29 cellular contexts compared by ENCODE assay signal in genomic region chr2:180873219-180873618, GRCh38.
DNase-seq lines count a peak whose midpoint lies in the region; ATAC-seq, FAIRE-seq and TF ChIP-seq lines count a peak whose summit lies in the region.
"Had no signal": no experiment of that assay in that cellular context is flagged by ENCODE, and none has a peak within 500 bp of the region (broad histone marks: within the 10 kb centered on the region; RNA-seq: fewer than 3 reads in every experiment).

No MANE protein-coding gene starts in this region.

- no peak overlapping the region for H2BK5ac ChIP-seq in trophoblast cell (ENCODE audit: low read depth, low read length, poor library complexity)

- no peaks in the 10 kb centered on the region for H3K36me3 Mint-ChIP-seq in GM23338 (ENCODE audit: low read depth)
- H3K36me3 Mint-ChIP-seq: CD4-positive, CD25-positive, alpha-beta regulatory T cell had no signal

- no peak overlapping the region for H3K18ac ChIP-seq in trophoblast cell (ENCODE audit: low read length)

- no peaks in the 10 kb centered on the region for H3K79me1 ChIP-seq in trophoblast cell (ENCODE audit: low read length)

- no peak overlapping the region for H3K9ac ChIP-seq in trophoblast cell (ENCODE audit: low read length)
- H3K9ac ChIP-seq: BLaER1 had no signal

- no peak overlapping the region for H3K27ac Mint-ChIP-seq in GM23338
- H3K27ac Mint-ChIP-seq: CD4-positive, CD25-positive, alpha-beta regulatory T cell; HFFc6 had no signal

- 17% methylated on average over 10 of the region's 30 CpGs for WGBS in A549 (ENCODE audit: missing lambda C conversion rate)
- no CpG with 5 or more reads among the region's 30 CpGs for WGBS in trophoblast cell (ENCODE audit: extremely low coverage, insufficient coverage, insufficient read length)

- H4K8ac ChIP-seq in trophoblast cell (ENCODE audit: low read depth, low read length) = no peak overlapping the region

- no peaks in the 10 kb centered on the region for H3K27me3 ChIP-seq in GM23338 (ENCODE audit: insufficient read depth)
- H3K27me3 ChIP-seq in RWPE2 (ENCODE audit: insufficient read depth, poor library complexity, severe bottlenecking) = no peaks in the 10 kb centered on the region
- no peaks in the 10 kb centered on the region for H3K27me3 ChIP-seq in trophoblast cell (ENCODE audit: insufficient read depth, low read length)
- H3K27me3 ChIP-seq: BLaER1, SJSA1 had no signal

- FAIRE-seq in A549 (lab: Jason Lieb, UNC) = no peak
- FAIRE-seq: GM12892, HTR-8/SVneo, K562 had no signal

- H3K27me3 Mint-ChIP-seq in GM23338 (ENCODE audit: insufficient read depth, low read depth, poor library complexity) = no peaks in the 10 kb centered on the region

- CTCF ChIA-PET in A549 (lab: Yijun Ruan, JAX) = no interaction called here

- H3F3A ChIP-seq in GM23338 (replicated peaks; ENCODE audit: low read depth) = no peaks in the 10 kb centered on the region

- H2AK5ac ChIP-seq in trophoblast cell (ENCODE audit: low read length) = no peak overlapping the region

- TF ChIP-seq RAD21 in A549 (conservative IDR thresholded peaks at IDR 0.05 in 1 of 2, IDR thresholded peaks at IDR 0.05 in 1 of 2) = no peak

- H3K9me3 ChIP-seq in A549 = no peaks in the 10 kb centered on the region
- H3K9me3 ChIP-seq in RWPE2 (ENCODE audit: severe bottlenecking) = peaks cover 3% of the 10 kb centered on the region
- H3K9me3 ChIP-seq in trophoblast cell (ENCODE audit: insufficient read depth, low read depth, low read length) = no peaks in the 10 kb centered on the region
- H3K9me3 ChIP-seq: BLaER1, SJSA1 had no signal

- no peak overlapping the region for H4K91ac ChIP-seq in trophoblast cell (ENCODE audit: low read depth, low read length)

- POLR2A ChIA-PET in A549 (lab: Yijun Ruan, JAX) = no interaction called here

- H3K4me1 Mint-ChIP-seq in GM23338 = no peaks in the 10 kb centered on the region
- H3K4me1 Mint-ChIP-seq: CD4-positive, CD25-positive, alpha-beta regulatory T cell had no signal

- H2BK120ac ChIP-seq in trophoblast cell (ENCODE audit: insufficient read depth, low read length, poor library complexity) = no peak overlapping the region

- H3K4me3 Mint-ChIP-seq in GM23338 = no peak overlapping the region
- H3K4me3 Mint-ChIP-seq: CD4-positive, CD25-positive, alpha-beta regulatory T cell; HFFc6 had no signal

- no peak overlapping the region for H4K12ac ChIP-seq in trophoblast cell (ENCODE audit: low read depth, low read length)

- no peaks in the 10 kb centered on the region for H3K36me3 ChIP-seq in GM23338 (ENCODE audit: insufficient read depth)
- H3K36me3 ChIP-seq in RWPE2 (ENCODE audit: low read depth) = no peaks in the 10 kb centered on the region
- H3K36me3 ChIP-seq in trophoblast cell (ENCODE audit: control insufficient read depth in 1 of 2, insufficient read depth in 2 of 2, low read length in 2 of 2) = no peaks in the 10 kb centered on the region
- H3K36me3 ChIP-seq: BLaER1, SJSA1 had no signal

- 0 out of 6 replicates have a peak overlapping the region, but pooled peaks of 1 of the 2 experiments have one; percentile 40 for H3K27ac ChIP-seq in A549
- no peak overlapping the region for H3K27ac ChIP-seq in GM23338 (ENCODE audit: low read depth)
- H3K27ac ChIP-seq in RWPE2 (ENCODE audit: poor library complexity, severe bottlenecking) = no peak overlapping the region
- H3K27ac ChIP-seq in trophoblast cell (ENCODE audit: low read depth, low read length) = no peak overlapping the region
- H3K27ac ChIP-seq: BLaER1, SJSA1 had no signal

- no peak for TF ChIP-seq POLR2A in A549 (IDR thresholded peaks at IDR 0.05; ENCODE audit: low read length)

- H2AFZ ChIP-seq in GM23338 = no peak overlapping the region
- H2AFZ ChIP-seq in trophoblast cell (ENCODE audit: insufficient read depth, low read length, poor library complexity) = no peak overlapping the region

- no peaks in the 10 kb centered on the region for H3K9me2 ChIP-seq in GM23338 (ENCODE audit: insufficient read depth)

- TF ChIP-seq EP300 in A549 (IDR thresholded peaks at IDR 0.05) = no peak

- H3K14ac ChIP-seq in trophoblast cell (ENCODE audit: low read length) = no peak overlapping the region

- TF ChIP-seq CTCF in A549 (IDR thresholded peaks at IDR 0.05) (no peak), GM23338 (conservative IDR thresholded peaks at IDR 0.05; ENCODE audit: low read depth in 2 of 2) (no peak), RWPE2 (IDR thresholded peaks at IDR 0.05; ENCODE audit: poor library complexity, severe bottlenecking) (no peak)

- H4K20me1 ChIP-seq in GM23338 (replicated peaks; ENCODE audit: insufficient read depth) = no peaks in the 10 kb centered on the region
- H4K20me1 ChIP-seq: BLaER1 had no signal

- H3K79me2 ChIP-seq in GM23338 (replicated peaks; ENCODE audit: insufficient read depth) (no peaks in the 10 kb centered on the region), trophoblast cell (ENCODE audit: control insufficient read depth, insufficient read depth, low read length, poor library complexity) (no peaks in the 10 kb centered on the region)

- H3K4me3 ChIP-seq in A549 (peak overlapping the region; percentile 31), GM23338 (no peak overlapping the region), RWPE2 (ENCODE audit: severe bottlenecking) (peak overlapping the region; percentile 14), trophoblast cell (ENCODE audit: low read depth, low read length) (no peak overlapping the region)
- H3K4me3 ChIP-seq: BLaER1, K562, SJSA1 had no signal

- no peak overlapping the region for H3K4ac ChIP-seq in trophoblast cell (ENCODE audit: low read depth, low read length)

- DNase-seq in A549 (ENCODE audit: low read depth in 1 of 2, low spot score in 1 of 2) (peak; percentile 1 to 12), GM23338 (ENCODE audit: low spot score) (no peak), RWPE2 (ENCODE audit: low spot score) (no peak), trophoblast cell (peak; percentile 0 to 1), DMS153 treated with DMSO at 0.1 percent for 48 hours (lab: John Stamatoyannopoulos, UW; ENCODE audit: unreplicated experiment) (no peak), epidermal melanocyte (ENCODE audit: insufficient read length, low spot score) (no peak), SIG-M5 treated with dmso at 0.1 percent for 504 hours (lab: John Stamatoyannopoulos, UW; ENCODE audit: unreplicated experiment) (no peak), NCI-H128 (lab: John Stamatoyannopoulos, UW; ENCODE audit: unreplicated experiment) (no peak)
- DNase-seq: 8988T; CD4-positive, CD25-positive, alpha-beta regulatory T cell; EL; GF-D8; H7; HFFc6; MM.1S; NCI-H1048; NCI-H1417 treated with DMSO at 0.1 percent for 48 hours; NCI-H1694 treated with DMSO at 0.1 percent for 48 hours; NCI-H2081 treated with DMSO at 0.1 percent for 48 hours; NCI-H2171 treated with DMSO at 0.1 percent for 48 hours; NCI-H345; NCI-H524 treated with DMSO at 0.1 percent for 48 hours; NCI-H774 had no signal

- H3K4me1 ChIP-seq in A549 = no peaks in the 10 kb centered on the region
- H3K4me1 ChIP-seq in GM23338 (ENCODE audit: insufficient read depth) = no peaks in the 10 kb centered on the region
- H3K4me1 ChIP-seq in RWPE2 (ENCODE audit: insufficient read depth, poor library complexity, severe bottlenecking) = no peaks in the 10 kb centered on the region
- H3K4me1 ChIP-seq in trophoblast cell (ENCODE audit: control insufficient read depth in 1 of 2, insufficient read depth in 2 of 2, low read length in 2 of 2) = no peaks in the 10 kb centered on the region
- H3K4me1 ChIP-seq: BLaER1, SJSA1 had no signal

- H3K23ac ChIP-seq in trophoblast cell (ENCODE audit: low read length) = no peak overlapping the region

- H3K4me2 ChIP-seq in A549 = peak overlapping the region; percentile 79
- H3K4me2 ChIP-seq in GM23338 = no peak overlapping the region
- no peak overlapping the region for H3K4me2 ChIP-seq in trophoblast cell (ENCODE audit: low read length)
- H3K4me2 ChIP-seq: BLaER1 had no signal

- H2BK12ac ChIP-seq in trophoblast cell (ENCODE audit: low read length) = no peak overlapping the region

- ATAC-seq in A549 = peak; percentile 93 to 94
- peak; percentile 54 for ATAC-seq in GM23338
- peak; percentile 72 for ATAC-seq in RWPE2 (ENCODE audit: low read depth)
- ATAC-seq: K562, Right ventricle myocardium inferior had no signal

- H3K9me3 Mint-ChIP-seq in GM23338 = no peaks in the 10 kb centered on the region

TF ChIP-seq in A549, 52 proteins besides CTCF, POLR2A, EP300 and RAD21 (continues in another document):
- TF ChIP-seq CHD2 (IDR thresholded peaks at IDR 0.05; ENCODE audit: low read length, partially characterized antibody) (no peak), ZC3H11A (IDR thresholded peaks at IDR 0.05) (no peak)

TF ChIP-seq in GM23338, 12 proteins besides CTCF, POLR2A, EP300 and RAD21 (continues in another document):
- TF ChIP-seq STAT1 (IDR thresholded peaks at IDR 0.05; ENCODE audit: unreplicated experiment) (no peak), ZNF331 (CRISPR knock-in tag; IDR thresholded peaks at IDR 0.05; ENCODE audit: low read depth) (no peak), EZH2 (IDR thresholded peaks at IDR 0.05; ENCODE audit: low read depth, unreplicated experiment) (no peak), JUNB (IDR thresholded peaks at IDR 0.05; ENCODE audit: unreplicated experiment) (no peak), NANOG (IDR thresholded peaks at IDR 0.05; ENCODE audit: borderline replicate concordance) (no peak)

Comparison
In these comparisons a context has a peak if more than half of its experiments do, and no peak if none do; other contexts are left out.
1. DNase-seq: peak in A549 (2 of 2) and trophoblast cell (2 of 2); none in GM23338 (single experiment), RWPE2 (single experiment), DMS153 treated with DMSO at 0.1 percent for 48 hours (single experiment), epidermal melanocyte (single experiment), SIG-M5 treated with dmso at 0.1 percent for 504 hours (single experiment) and NCI-H128 (single experiment).
2. H3K4me3 ChIP-seq: peak in A549 (single experiment) and RWPE2 (single experiment); none in GM23338 (single experiment) and trophoblast cell (single experiment).
3. Peak in every context shown above with its lines, with median percentiles within 50 percentile points of each other: ATAC-seq.